Comparison of ENCODE assay signal across 24 cellular contexts in the genomic region with DNA sequence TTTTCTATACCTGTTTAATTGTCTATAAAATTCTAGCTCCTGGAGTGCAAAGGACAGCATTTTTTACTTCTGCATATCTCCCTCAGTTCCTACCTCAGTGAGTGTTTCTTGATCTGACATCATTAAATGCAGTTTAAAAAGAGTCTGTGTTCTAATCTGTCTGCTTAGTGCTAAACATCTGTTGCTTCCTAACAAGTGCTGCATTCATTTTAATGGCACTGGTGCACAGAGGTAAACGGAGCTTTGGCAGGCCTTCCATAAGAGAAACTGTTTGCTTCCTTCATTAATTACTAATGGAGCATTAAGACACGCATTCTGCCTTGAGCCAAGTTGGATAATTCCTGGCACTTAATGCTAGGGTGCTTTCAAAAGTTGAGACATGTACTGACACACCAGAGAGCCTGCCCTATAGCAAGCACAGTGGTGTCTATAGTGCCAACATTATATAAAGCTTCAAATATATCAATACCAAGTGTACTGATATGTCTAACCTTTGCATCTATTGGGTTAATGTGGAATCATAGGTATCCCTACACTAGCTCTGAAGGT. TPM values are rescaled to one million over a fixed set of nuclear protein-coding genes. Genes with fewer than 3 reads are reported as not detected.
DNase-seq lines count a peak whose midpoint lies in the region; ATAC-seq and TF ChIP-seq lines count a peak whose summit lies in the region.
"Had no signal": no experiment of that assay in that cellular context is flagged by ENCODE, and none has a peak within 500 bp of the region (broad histone marks: within the 10 kb centered on the region; RNA-seq: fewer than 3 reads in every experiment).

No MANE protein-coding gene starts in this region.

- H3K27ac ChIP-seq in right lobe of liver, result peak overlapping the region in 2 of 3 donors; percentile 75 to 83
- H3K27ac ChIP-seq: C4-2B, hepatocyte, lower lobe of right lung, upper lobe of right lung had no signal

- no peak for TF ChIP-seq CTCF in right lobe of liver (IDR thresholded peaks at IDR 0.05)

- no peaks in the 10 kb centered on the region for H3K27me3 ChIP-seq in right lobe of liver
- H3K27me3 ChIP-seq: gastroesophageal sphincter, hepatocyte, upper lobe of right lung had no signal

- intact Hi-C loops in right lobe of liver (cut with DNase I), result no loop called here

- peaks cover 0 to 5% (median 0%) of the 10 kb centered on the region in 4 donors for H3K36me3 ChIP-seq in right lobe of liver
- H3K36me3 ChIP-seq: gastroesophageal sphincter, lower lobe of right lung, upper lobe of right lung had no signal

- WGBS in right lobe of liver (ENCODE audit: insufficient coverage, low coverage, low lambda C conversion rate, missing lambda C conversion rate), result 45% methylated on average over 2 of the region's 2 CpGs

- no peak for TF ChIP-seq POLR2A in right lobe of liver (IDR thresholded peaks at IDR 0.05)

- H3K4me3 ChIP-seq in right lobe of liver, result no peak overlapping the region
- H3K4me3 ChIP-seq: gastroesophageal sphincter, GM23338, hepatocyte, lower lobe of right lung, skin epidermis, upper lobe of right lung had no signal

- no peaks in the 10 kb centered on the region for H3K9me3 ChIP-seq in right lobe of liver
- H3K9me3 ChIP-seq: Caco-2, gastroesophageal sphincter, lower lobe of right lung, upper lobe of right lung had no signal

- DNase-seq in DMS 273 (lab: John Stamatoyannopoulos, UW; ENCODE audit: unreplicated experiment) (peak; percentile 18), DMS 273 treated with DMSO at 0.1 percent for 48 hours (lab: John Stamatoyannopoulos, UW) (no peak), DMS79 (lab: John Stamatoyannopoulos, UW) (peak; percentile 77), NCI-H82 treated with DMSO at 0.1 percent for 48 hours (lab: John Stamatoyannopoulos, UW; ENCODE audit: unreplicated experiment) (peak; percentile 41), right lobe of liver (no peak), NCI-H2029 (lab: John Stamatoyannopoulos, UW) (no peak), midbrain (lab: John Stamatoyannopoulos, UW) (no peak)
- DNase-seq: 8988T; activated CD4-positive, alpha-beta T cell treated with anti-CD3 and anti-CD28 coated beads for 4 hours; activated T-cell treated with anti-CD3 and anti-CD28 coated beads for 4 hours; amniotic stem cell; Caco-2; lower lobe of right lung; NCI-H510A; SHP77; stimulated activated naive B cell treated with anti-CD40 and anti-IgM and Interleukin-4, amounts not matched to agents 10 μg/mL and 1 μg/mL and 100 μg/mL, for 72 hours; upper lobe of right lung had no signal

- peak in 2 of 4 donors; percentile 4 to 8 for ATAC-seq in right lobe of liver
- no peak for ATAC-seq in GM18868 (IDR thresholded peaks at IDR 0.05; ENCODE audit: unreplicated experiment)
- ATAC-seq: gastroesophageal sphincter; GM23338; natural killer cell treated with Interleukin-12 subunit alpha and Interleukin-12 subunit beta and Interleukin-15 and Interleukin-18, amount 100 ng/mL, for 72 hours; stimulated activated naive B cell treated with anti-CD40 and anti-IgM and Interleukin-4, amounts not matched to agents 10 μg/mL and 1 μg/mL and 100 μg/mL, for 72 hours had no signal

- peaks cover 0 to 26% (median 5%) of the 10 kb centered on the region in 4 donors for H3K4me1 ChIP-seq in right lobe of liver
- H3K4me1 ChIP-seq: lower lobe of right lung, upper lobe of right lung had no signal

RNA-seq across cellular contexts. Expression of a gene that starts 34.7 kb away (rescaled TPM):
- 10 to 100 TPM in 2 of 6 experiments, 1 to 10 TPM in 4; 2.6 to 18.3 (median 4.4) TPM for total RNA-seq in right lobe of liver

RNA-seq across cellular contexts. Expression of a gene that starts 41.6 kb away (rescaled TPM):
- total RNA-seq in right lobe of liver, result 1 to 10 TPM in 2 of 6 experiments, under 1 TPM in 3, not detected in 1; 0.16 to 2.4 (median 0.37) TPM

Comparison
In these comparisons a context has a peak if more than half of its experiments do, and no peak if none do; other contexts are left out.
1. DNase-seq: peak in DMS 273 (single experiment), DMS79 (single experiment) and NCI-H82 treated with DMSO at 0.1 percent for 48 hours (single experiment); none in DMS 273 treated with DMSO at 0.1 percent for 48 hours (single experiment), right lobe of liver (0 of 3), NCI-H2029 (single experiment) and midbrain (single experiment).